Comparison of ENCODE assay signal across 16 cellular contexts in the genomic region with DNA sequence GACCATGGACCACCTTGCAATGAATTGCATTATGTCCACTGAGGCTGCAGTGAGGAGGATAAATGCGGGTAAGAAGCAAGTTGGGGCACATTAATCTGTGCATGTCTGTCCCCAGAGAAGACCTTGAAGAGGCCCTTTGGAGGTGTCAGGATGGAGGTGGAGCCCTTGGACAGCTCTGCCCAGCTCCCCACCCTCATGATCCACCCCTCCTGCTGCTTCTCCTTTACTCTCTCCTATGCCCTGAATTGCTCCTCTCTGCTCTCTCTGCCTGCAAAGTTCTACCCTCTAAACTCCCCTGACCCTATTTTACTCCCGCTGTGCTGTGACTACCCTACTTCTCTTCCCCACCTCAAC.
"Had no signal": no experiment of that assay in that cellular context is flagged by ENCODE, and none has a peak within 500 bp of the region (broad histone marks: within the 10 kb centered on the region; RNA-seq: fewer than 3 reads in every experiment).

No MANE protein-coding gene starts in this region.

- H3K9me3 ChIP-seq: psoas muscle, sigmoid colon had no signal

- H3K36me3 Mint-ChIP-seq: natural killer cell treated with Interleukin-12 subunit alpha and Interleukin-12 subunit beta and Interleukin-15 and Interleukin-18, amount 100 ng/mL, for 72 hours; stimulated activated memory B cell treated with anti-CD40 and anti-IgM and Interleukin-4, amounts not matched to agents 10 μg/mL and 1 μg/mL and 100 μg/mL, for 72 hours had no signal

- H3K36me3 ChIP-seq: sigmoid colon had no signal

- ATAC-seq: esophagus mucosa; natural killer cell treated with Interleukin-12 subunit alpha and Interleukin-12 subunit beta and Interleukin-15 and Interleukin-18, amount 100 ng/mL, for 72 hours; psoas muscle; stimulated activated memory B cell treated with anti-CD40 and anti-IgM and Interleukin-4, amounts not matched to agents 10 μg/mL and 1 μg/mL and 100 μg/mL, for 72 hours had no signal

- H3K4me1 ChIP-seq: psoas muscle had no signal

- H3K4me1 Mint-ChIP-seq: stimulated activated memory B cell treated with anti-CD40 and anti-IgM and Interleukin-4, amounts not matched to agents 10 μg/mL and 1 μg/mL and 100 μg/mL, for 72 hours had no signal

- H3K27ac Mint-ChIP-seq: stimulated activated memory B cell treated with anti-CD40 and anti-IgM and Interleukin-4, amounts not matched to agents 10 μg/mL and 1 μg/mL and 100 μg/mL, for 72 hours had no signal

- H3K27ac ChIP-seq: psoas muscle had no signal

- DNase-seq: activated CD4-positive, alpha-beta T cell treated with anti-CD3 and anti-CD28 coated beads, Interleukin-2, amount 50 U/mL, for 4 hours; activated CD4-positive, CD25-positive, alpha-beta regulatory T cell treated with anti-CD3 and anti-CD28 coated beads, Interleukin-2, amount 50 U/mL, for 72 hours; activated naive CD4-positive, alpha-beta T cell treated with Interleukin-2 at 50 U/mL for 16 hours; activated T-cell treated with anti-CD3 and anti-CD28 coated beads for 4 hours; aorta; hypothalamus; kidney glomerular epithelial cell; mesendoderm; psoas muscle; sigmoid colon; stimulated activated CD4-positive, alpha-beta T cell treated with anti-CD3 and anti-CD28 coated beads, Interleukin-12 subunit alpha, Interleukin-12 subunit beta, amount 100 ng/mL, for 4 hours; stimulated activated CD4-positive, alpha-beta T cell treated with anti-CD3 and anti-CD28 coated beads, Interleukin-2, amount 100 ng/mL, for 24 hours; T-helper 1 cell had no signal

- H3K4me3 Mint-ChIP-seq: natural killer cell treated with Interleukin-12 subunit alpha and Interleukin-12 subunit beta and Interleukin-15 and Interleukin-18, amount 100 ng/mL, for 72 hours; stimulated activated memory B cell treated with anti-CD40 and anti-IgM and Interleukin-4, amounts not matched to agents 10 μg/mL and 1 μg/mL and 100 μg/mL, for 72 hours had no signal

- H3K4me3 ChIP-seq: psoas muscle, sigmoid colon had no signal

- H3K9me3 Mint-ChIP-seq: natural killer cell treated with Interleukin-12 subunit alpha and Interleukin-12 subunit beta and Interleukin-15 and Interleukin-18, amount 100 ng/mL, for 72 hours; stimulated activated memory B cell treated with anti-CD40 and anti-IgM and Interleukin-4, amounts not matched to agents 10 μg/mL and 1 μg/mL and 100 μg/mL, for 72 hours had no signal

- H3K27me3 ChIP-seq: sigmoid colon had no signal
